Comparison of ENCODE assay signal across 11 cellular contexts in genomic region chr2:16622399-16622968, GRCh38. TPM values are rescaled to one million over a fixed set of nuclear protein-coding genes. Genes with fewer than 3 reads are reported as not detected.
DNase-seq lines count a peak whose midpoint lies in the region; ATAC-seq and TF ChIP-seq lines count a peak whose summit lies in the region.
"Had no signal": no experiment of that assay in that cellular context is flagged by ENCODE, and none has a peak within 500 bp of the region (broad histone marks: within the 10 kb centered on the region; RNA-seq: fewer than 3 reads in every experiment).

No MANE protein-coding gene starts in this region.

- peaks cover 40% of the 10 kb centered on the region for H3K36me3 ChIP-seq in OCI-LY7 (ENCODE audit: insufficient read depth, low read length)

- DNase-seq in Jurkat, Clone E6-1 (ENCODE audit: low read depth, low spot score): peak; percentile 66
- DNase-seq in OCI-LY7 (ENCODE audit: low spot score) (peak; percentile 74), fibroblast of villous mesenchyme (ENCODE audit: low read depth) (peak; percentile 49), NCI-H2171 treated with DMSO at 0.1 percent for 48 hours (lab: John Stamatoyannopoulos, UW) (no peak)
- DNase-seq: activated CD4-positive, CD25-positive, alpha-beta regulatory T cell; activated effector memory CD4-positive, alpha-beta T cell treated with Interleukin-2 at 50 U/mL for 16 hours had no signal

- H3K4me3 Mint-ChIP-seq in activated T-helper 17 cell treated with anti-CD3 and anti-CD28 coated beads, Interleukin-2, amount 50 U/mL, for 72 hours: no peak overlapping the region

- H3K27ac Mint-ChIP-seq in activated T-helper 17 cell treated with anti-CD3 and anti-CD28 coated beads, Interleukin-2, amount 50 U/mL, for 72 hours: no peak overlapping the region

- peak overlapping the region; percentile 95 for H3K4me2 ChIP-seq in OCI-LY7 (ENCODE audit: low read length)

- H3K27me3 Mint-ChIP-seq in activated T-helper 17 cell treated with anti-CD3 and anti-CD28 coated beads, Interleukin-2, amount 50 U/mL, for 72 hours: peaks cover 4% of the 10 kb centered on the region

- CTCF ChIA-PET in OCI-LY7 (lab: Charles Lee; ENCODE audit: unreplicated experiment): interaction anchor here (0.8 to 13.4 kb wide), 5 partner anchors 9 to 135 kb away, joined by 3 to 149 read pairs (median 4); no protein-coding TSS in a partner anchor

- no peaks in the 10 kb centered on the region for H3K9me2 ChIP-seq in OCI-LY7 (ENCODE audit: insufficient read depth, low read length)

- peak overlapping the region; percentile 24; the same call in 1 of the 2 replicates for H2AFZ ChIP-seq in OCI-LY7 (ENCODE audit: low read length)

- H3K27ac ChIP-seq in OCI-LY7 (ENCODE audit: low read depth, low read length, poor library complexity, severe bottlenecking) (peak overlapping the region; percentile 97), skin epidermis (peak overlapping the region in 15 of 21 experiments; percentile 6 to 86 (median 52))

- H3K4me1 Mint-ChIP-seq in activated T-helper 17 cell treated with anti-CD3 and anti-CD28 coated beads, Interleukin-2, amount 50 U/mL, for 72 hours: peaks cover 5% of the 10 kb centered on the region

- H4K20me1 ChIP-seq in OCI-LY7 (ENCODE audit: insufficient read depth, low read length): no peaks in the 10 kb centered on the region

- no TSS peak for BruUV-seq in OCI-LY7 (replicated peaks; lab: Mats Ljungman, UMichigan)

- H3K36me3 Mint-ChIP-seq in activated T-helper 17 cell treated with anti-CD3 and anti-CD28 coated beads, Interleukin-2, amount 50 U/mL, for 72 hours (ENCODE audit: low read depth): no peaks in the 10 kb centered on the region

- intact Hi-C loops in OCI-LY7 (cut with micrococcal nuclease; ENCODE audit: unreplicated experiment): loop anchor here (10.0 kb wide), 1 partner anchor 542 kb away; no protein-coding TSS in a partner anchor

- TF ChIP-seq CTCF in OCI-LY7 (conservative IDR thresholded peaks at IDR 0.05; ENCODE audit: low read length): no peak
- no peak for TF ChIP-seq CTCF in fibroblast of villous mesenchyme (IDR thresholded peaks at IDR 0.05; ENCODE audit: insufficient read depth, low read depth, low read length)

- H3K4me3 ChIP-seq in Jurkat, Clone E6-1 (ENCODE audit: low read length): no peak overlapping the region
- H3K4me3 ChIP-seq in OCI-LY7 (ENCODE audit: low read depth, low read length, poor library complexity, severe bottlenecking) (peak overlapping the region; percentile 5), fibroblast of villous mesenchyme (ENCODE audit: low read depth, low read length) (no peak overlapping the region), skin epidermis (no peak overlapping the region)
- H3K4me3 ChIP-seq: gastroesophageal sphincter had no signal

- no peaks in the 10 kb centered on the region for H3K9me3 ChIP-seq in OCI-LY7 (ENCODE audit: low read length)
- H3K9me3 ChIP-seq: gastroesophageal sphincter had no signal

- POLR2A ChIA-PET in OCI-LY7 (lab: Charles Lee): interaction anchor here (0.7 to 15.0 kb wide), 11 partner anchors 8 to 134 kb away, joined by 3 to 414 read pairs (median 5); partner anchors contain the start of gene CYRIA

- H3K79me2 ChIP-seq in OCI-LY7 (ENCODE audit: insufficient read depth, low read depth, low read length): peaks cover 13% of the 10 kb centered on the region; the same call in 1 of the 2 replicates

- ATAC-seq in HG03095 (IDR thresholded peaks at IDR 0.05; ENCODE audit: unreplicated experiment): no peak
- ATAC-seq in activated T-helper 17 cell treated with anti-CD3 and anti-CD28 coated beads, Interleukin-2, amount 50 U/mL, for 72 hours (replicated peaks): no peak
- no peak for ATAC-seq in GM21381 (IDR thresholded peaks at IDR 0.05; ENCODE audit: unreplicated experiment)
- ATAC-seq: gastroesophageal sphincter had no signal

- H3K9me3 Mint-ChIP-seq in activated T-helper 17 cell treated with anti-CD3 and anti-CD28 coated beads, Interleukin-2, amount 50 U/mL, for 72 hours: no peaks in the 10 kb centered on the region

- H3K4me1 ChIP-seq in OCI-LY7 (ENCODE audit: insufficient read depth, low read length, poor library complexity, severe bottlenecking): peaks cover 75% of the 10 kb centered on the region

RNA-seq across cellular contexts. Expression of gene CYRIA, which starts 43.1 kb away (rescaled TPM):
- polyA plus RNA-seq in Jurkat, Clone E6-1 (2012; ENCODE audit: insufficient read depth, insufficient read length): 0.92 TPM
- 2.6 and 5.0 TPM in 2 replicates for total RNA-seq in OCI-LY7 (2014; rRNA removed; shearing (Covaris generic))
- total RNA-seq in OCI-LY7 (2022) (11.7 and 13.4 TPM in 2 replicates), fibroblast of villous mesenchyme (0.43 and 0.97 TPM in 2 replicates)
- total RNA-seq in activated T-helper 17 cell treated with anti-CD3 and anti-CD28 coated beads, Interleukin-2, amount 50 U/mL, for 72 hours: under 1 TPM; 0.06 to 0.64 TPM
